ENCODE assay signal across 26 cellular contexts in the genomic region with DNA sequence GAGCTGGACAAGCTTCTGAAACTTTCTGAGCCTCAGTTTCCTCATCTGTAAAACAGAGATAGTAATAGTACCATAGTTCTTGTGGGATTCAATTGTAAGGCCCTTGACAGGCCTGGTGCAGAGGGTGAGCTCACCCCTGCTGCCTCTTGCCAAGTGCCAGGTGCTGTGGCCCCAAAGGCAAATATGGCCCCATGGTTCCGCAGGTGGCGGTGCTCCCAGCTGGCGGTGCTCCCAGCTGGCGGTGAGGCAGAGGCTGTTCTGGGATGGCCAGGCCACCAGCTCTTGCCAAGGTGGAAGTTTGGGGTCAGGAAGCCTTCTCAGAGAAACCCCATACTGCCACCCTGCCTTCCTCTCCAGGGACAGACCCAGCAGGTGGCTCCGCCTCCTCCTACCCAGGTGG.
"Had no signal": no experiment of that assay in that cellular context is flagged by ENCODE, and none has a peak within 500 bp of the region (broad histone marks: within the 10 kb centered on the region; RNA-seq: fewer than 3 reads in every experiment).

No MANE protein-coding gene starts in this region.

- H3K9ac ChIP-seq: SK-N-SH had no signal

- H3K4me3 ChIP-seq: ascending aorta, cardiac muscle cell, K562, SJSA1 had no signal

- H3K4me2 ChIP-seq: SK-N-SH had no signal

- H3K9me3 ChIP-seq: ascending aorta, SK-N-SH had no signal

- H3K27ac ChIP-seq: ascending aorta, cardiac muscle cell, SJSA1 had no signal

- H3K27me3 Mint-ChIP-seq: activated CD4-positive, alpha-beta memory T cell treated with anti-CD3 and anti-CD28 coated beads for 36 hours; activated CD4-positive, alpha-beta T cell treated with anti-CD3 and anti-CD28 coated beads for 36 hours had no signal

- H3K36me3 ChIP-seq: ascending aorta, cardiac muscle cell, SJSA1 had no signal

- H3K27ac Mint-ChIP-seq: activated CD4-positive, alpha-beta memory T cell treated with anti-CD3 and anti-CD28 coated beads for 36 hours; activated CD4-positive, alpha-beta T cell treated with anti-CD3 and anti-CD28 coated beads for 36 hours; activated CD4-positive, alpha-beta T cell treated with anti-CD3 and anti-CD28 coated beads, Interleukin-2, amount 10 ng/mL, durations not matched to agents 7 days and 5 days; activated CD8-positive, alpha-beta memory T cell treated with anti-CD3 and anti-CD28 coated beads, Interleukin-2, amount 10 ng/mL, durations not matched to agents 7 days and 5 days; activated naive CD4-positive, alpha-beta T cell treated with anti-CD3 and anti-CD28 coated beads, Interleukin-2, amount 10 ng/mL, durations not matched to agents 7 days and 5 days; activated naive CD8-positive, alpha-beta T cell; activated naive CD8-positive, alpha-beta T cell treated with anti-CD3 and anti-CD28 coated beads, Interleukin-2, amount 50 U/mL, for 24 hours; T-helper 1 cell treated with Interleukin-12 subunit alpha and Interleukin-12 subunit beta and Interleukin-4 antibody, amounts not matched to agents 30 μg/mL and 1 μg/mL, for 36 hours; T-helper 2 cell treated with Interferon-gamma antibody and Interleukin-4, amounts not matched to agents 5 μg/mL and 100 μg/mL, for 36 hours had no signal

- H3K4me1 ChIP-seq: ascending aorta had no signal

- H3K27me3 ChIP-seq: ascending aorta, SJSA1 had no signal

- H3K9me3 Mint-ChIP-seq: activated CD4-positive, alpha-beta memory T cell treated with anti-CD3 and anti-CD28 coated beads for 36 hours; activated CD4-positive, alpha-beta T cell treated with anti-CD3 and anti-CD28 coated beads, Interleukin-2, amount 10 ng/mL, durations not matched to agents 7 days and 5 days; activated naive CD4-positive, alpha-beta T cell treated with anti-CD3 and anti-CD28 coated beads, Interleukin-2, amount 10 ng/mL, durations not matched to agents 7 days and 5 days; activated naive CD8-positive, alpha-beta T cell treated with anti-CD3 and anti-CD28 coated beads, Interleukin-2, amount 50 U/mL, for 24 hours; T-helper 1 cell treated with Interleukin-12 subunit alpha and Interleukin-12 subunit beta and Interleukin-4 antibody, amounts not matched to agents 30 μg/mL and 1 μg/mL, for 36 hours; T-helper 2 cell treated with Interferon-gamma antibody and Interleukin-4, amounts not matched to agents 5 μg/mL and 100 μg/mL, for 36 hours had no signal

- H3K4me3 Mint-ChIP-seq: activated CD4-positive, alpha-beta memory T cell treated with anti-CD3 and anti-CD28 coated beads for 36 hours; activated CD4-positive, alpha-beta T cell treated with anti-CD3 and anti-CD28 coated beads for 36 hours; activated CD4-positive, alpha-beta T cell treated with anti-CD3 and anti-CD28 coated beads, Interleukin-2, amount 10 ng/mL, durations not matched to agents 7 days and 5 days; activated CD8-positive, alpha-beta memory T cell treated with anti-CD3 and anti-CD28 coated beads, Interleukin-2, amount 10 ng/mL, durations not matched to agents 7 days and 5 days; activated naive CD4-positive, alpha-beta T cell treated with anti-CD3 and anti-CD28 coated beads, Interleukin-2, amount 10 ng/mL, durations not matched to agents 7 days and 5 days; activated naive CD8-positive, alpha-beta T cell; activated naive CD8-positive, alpha-beta T cell treated with anti-CD3 and anti-CD28 coated beads, Interleukin-2, amount 50 U/mL, for 24 hours; T-helper 1 cell treated with Interleukin-12 subunit alpha and Interleukin-12 subunit beta and Interleukin-4 antibody, amounts not matched to agents 30 μg/mL and 1 μg/mL, for 36 hours; T-helper 2 cell treated with Interferon-gamma antibody and Interleukin-4, amounts not matched to agents 5 μg/mL and 100 μg/mL, for 36 hours had no signal

- H3K4me1 Mint-ChIP-seq: activated CD4-positive, alpha-beta T cell treated with anti-CD3 and anti-CD28 coated beads for 36 hours; activated CD4-positive, alpha-beta T cell treated with anti-CD3 and anti-CD28 coated beads, Interleukin-2, amount 10 ng/mL, durations not matched to agents 7 days and 5 days; activated CD8-positive, alpha-beta memory T cell treated with anti-CD3 and anti-CD28 coated beads, Interleukin-2, amount 10 ng/mL, durations not matched to agents 7 days and 5 days; activated naive CD8-positive, alpha-beta T cell treated with anti-CD3 and anti-CD28 coated beads, Interleukin-2, amount 50 U/mL, for 24 hours had no signal

- H3K36me3 Mint-ChIP-seq: activated CD4-positive, alpha-beta memory T cell treated with anti-CD3 and anti-CD28 coated beads for 36 hours; activated CD8-positive, alpha-beta memory T cell treated with anti-CD3 and anti-CD28 coated beads, Interleukin-2, amount 10 ng/mL, durations not matched to agents 7 days and 5 days; activated naive CD4-positive, alpha-beta T cell treated with anti-CD3 and anti-CD28 coated beads, Interleukin-2, amount 10 ng/mL, durations not matched to agents 7 days and 5 days had no signal

- DNase-seq: activated CD4-positive, alpha-beta memory T cell treated with anti-CD3 and anti-CD28 coated beads for 36 hours; activated CD4-positive, alpha-beta T cell treated with anti-CD3 and anti-CD28 coated beads for 36 hours; activated CD4-positive, alpha-beta T cell treated with anti-CD3 and anti-CD28 coated beads, Interleukin-2, amount 10 ng/mL, durations not matched to agents 7 days and 5 days; activated CD8-positive, alpha-beta memory T cell treated with anti-CD3 and anti-CD28 coated beads for 24 hours; activated CD8-positive, alpha-beta memory T cell treated with anti-CD3 and anti-CD28 coated beads, Interleukin-2, amount 10 ng/mL, durations not matched to agents 7 days and 5 days; activated CD8-positive, alpha-beta memory T cell treated with anti-CD3 and anti-CD28 coated beads, Interleukin-2, amount 50 U/mL, for 48 hours; activated effector memory CD4-positive, alpha-beta T cell treated with Interleukin-2 at 50 U/mL for 16 hours; activated naive CD4-positive, alpha-beta T cell treated with anti-CD3 and anti-CD28 coated beads, Interleukin-2, amount 10 ng/mL, durations not matched to agents 7 days and 5 days; activated naive CD8-positive, alpha-beta T cell treated with anti-CD3 and anti-CD28 coated beads, Interleukin-2, amount 50 U/mL, for 24 hours; activated T-cell treated with anti-CD3 and anti-CD28 coated beads, Interleukin-2, amount 50 U/mL, for 48 hours; amniotic stem cell; NCI-H1105; NCI-H1417 treated with DMSO at 0.1 percent for 48 hours; NCI-H187 treated with DMSO at 0.1 percent for 48 hours; NCI-H345; NCI-H524 treated with DMSO at 0.1 percent for 48 hours; NCI-H774; SHP77 treated with DMSO at 0.1 percent for 48 hours; SK-N-SH had no signal
